15 cellular contexts compared by ENCODE assay signal in the genomic region with DNA sequence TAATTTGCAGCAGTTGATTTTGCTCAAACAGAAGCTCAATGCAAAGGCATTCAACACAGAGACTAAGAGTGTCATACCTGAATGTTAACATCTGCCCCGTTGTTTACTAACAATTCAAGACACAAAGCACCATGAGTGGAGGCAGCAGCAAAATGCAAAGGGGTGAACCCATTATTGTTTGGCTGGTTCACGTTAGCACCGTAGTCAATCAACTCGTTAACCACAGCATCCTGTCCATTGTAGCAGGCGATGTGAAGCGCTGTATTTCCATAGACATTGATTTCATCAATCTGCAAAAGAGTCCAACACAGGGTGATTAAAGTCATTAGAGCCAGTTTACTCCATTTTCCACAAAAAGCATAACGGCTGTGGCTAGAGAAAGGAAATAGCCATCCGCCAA.
A peak's percentile ranks its signal among the peaks of the same experiment; 100 is the strongest.
DNase-seq lines count a peak whose midpoint lies in the region; ATAC-seq and TF ChIP-seq lines count a peak whose summit lies in the region.
"Had no signal": no experiment of that assay in that cellular context is flagged by ENCODE, and none has a peak within 500 bp of the region (broad histone marks: within the 10 kb centered on the region; RNA-seq: fewer than 3 reads in every experiment).

No MANE protein-coding gene starts in this region.

- CTCF ChIA-PET in activated naive CD4-positive, alpha-beta T cell treated with anti-CD3 and anti-CD28 coated beads, Interleukin-2, amount 10 ng/mL, durations not matched to agents 7 days and 5 days (lab: Charles Lee), result interaction anchor here (2.2 to 2.5 kb wide), 2 partner anchors 8 to 48 kb away, joined by 9 to 11 read pairs; no protein-coding TSS in a partner anchor
- CTCF ChIA-PET in activated B cell treated with CpG ODN at 0.5 μM for 24 hours (lab: Charles Lee), result interaction anchor here (1.7 to 13.9 kb wide), 2 partner anchors 51 to 70 kb away, joined by 7 to 282 read pairs; no protein-coding TSS in a partner anchor

- no peaks in the 10 kb centered on the region for H3K27me3 Mint-ChIP-seq in activated naive CD4-positive, alpha-beta T cell treated with anti-CD3 and anti-CD28 coated beads, Interleukin-2, amount 10 ng/mL, durations not matched to agents 7 days and 5 days
- H3K27me3 Mint-ChIP-seq in activated B cell treated with CpG ODN at 0.5 μM for 24 hours, result no peaks in the 10 kb centered on the region
- H3K27me3 Mint-ChIP-seq in stimulated activated naive CD8-positive, alpha-beta T cell treated with anti-CD3 and anti-CD28 coated beads, Interleukin-15, amount 100 ng/mL, for 72 hours, result no peaks in the 10 kb centered on the region

- H3K9me3 Mint-ChIP-seq in activated naive CD4-positive, alpha-beta T cell treated with anti-CD3 and anti-CD28 coated beads, Interleukin-2, amount 10 ng/mL, durations not matched to agents 7 days and 5 days, result no peaks in the 10 kb centered on the region
- H3K9me3 Mint-ChIP-seq in activated B cell treated with CpG ODN at 0.5 μM for 24 hours, result no peaks in the 10 kb centered on the region
- no peaks in the 10 kb centered on the region for H3K9me3 Mint-ChIP-seq in stimulated activated naive CD8-positive, alpha-beta T cell treated with anti-CD3 and anti-CD28 coated beads, Interleukin-15, amount 100 ng/mL, for 72 hours

- POLR2A ChIA-PET in activated B cell treated with CpG ODN at 0.5 μM for 24 hours (lab: Charles Lee), result interaction anchor here (0.6 kb wide), 1 partner anchor 10 kb away, joined by 3 read pairs; no protein-coding TSS in a partner anchor

- ATAC-seq in activated B cell treated with CpG ODN at 0.5 μM for 24 hours (ENCODE audit: low read depth) (no peak), HG02798 (IDR thresholded peaks at IDR 0.05; ENCODE audit: poor library complexity, unreplicated experiment) (no peak), HG03175 (IDR thresholded peaks at IDR 0.05; ENCODE audit: unreplicated experiment) (no peak)
- peak; percentile 73 for ATAC-seq in stimulated activated naive CD8-positive, alpha-beta T cell treated with anti-CD3 and anti-CD28 coated beads, Interleukin-15, amount 100 ng/mL, for 72 hours

- no peak overlapping the region for H3K4me3 ChIP-seq in effector memory CD4-positive, alpha-beta T cell (ENCODE audit: insufficient read depth, low read depth, low read length, poor library complexity, severe bottlenecking)
- H3K4me3 ChIP-seq: GM23248, left ventricle myocardium inferior, thyroid gland had no signal

- H3K4me1 ChIP-seq in effector memory CD4-positive, alpha-beta T cell (ENCODE audit: control insufficient read depth, insufficient read depth, low read length, poor library complexity, severe bottlenecking), result peaks cover 16% of the 10 kb centered on the region
- H3K4me1 ChIP-seq: Caco-2, left ventricle myocardium inferior, thyroid gland had no signal

- H3K36me3 Mint-ChIP-seq in activated naive CD4-positive, alpha-beta T cell treated with anti-CD3 and anti-CD28 coated beads, Interleukin-2, amount 10 ng/mL, durations not matched to agents 7 days and 5 days, result peaks cover 78% of the 10 kb centered on the region
- H3K36me3 Mint-ChIP-seq in activated B cell treated with CpG ODN at 0.5 μM for 24 hours (ENCODE audit: low read depth), result peaks cover 91% of the 10 kb centered on the region

- TF ChIP-seq CTCF in activated B cell treated with CpG ODN at 0.5 μM for 24 hours (IDR thresholded peaks at IDR 0.05), result no peak

- peaks cover 36% of the 10 kb centered on the region for H3K4me1 Mint-ChIP-seq in activated naive CD4-positive, alpha-beta T cell treated with anti-CD3 and anti-CD28 coated beads, Interleukin-2, amount 10 ng/mL, durations not matched to agents 7 days and 5 days
- H3K4me1 Mint-ChIP-seq in activated B cell treated with CpG ODN at 0.5 μM for 24 hours, result peaks cover 27% of the 10 kb centered on the region
- H3K4me1 Mint-ChIP-seq in stimulated activated naive CD8-positive, alpha-beta T cell treated with anti-CD3 and anti-CD28 coated beads, Interleukin-15, amount 100 ng/mL, for 72 hours, result peaks cover 50% of the 10 kb centered on the region

- intact Hi-C loops in activated B cell treated with CpG ODN at 0.5 μM for 24 hours (cut with micrococcal nuclease), result loop anchor here (1.0 kb wide), 1 partner anchor 9 kb away; no protein-coding TSS in a partner anchor

- peaks cover 41% of the 10 kb centered on the region for H3K36me3 ChIP-seq in effector memory CD4-positive, alpha-beta T cell (ENCODE audit: control insufficient read depth, insufficient read depth, low read length)
- H3K36me3 ChIP-seq: thyroid gland had no signal

- no peaks in the 10 kb centered on the region for H3K27me3 ChIP-seq in effector memory CD4-positive, alpha-beta T cell (replicated peaks; ENCODE audit: control insufficient read depth, insufficient read depth, low read length, poor library complexity, severe bottlenecking)
- H3K27me3 ChIP-seq: thyroid gland had no signal

- no peak for DNase-seq in activated naive CD4-positive, alpha-beta T cell treated with anti-CD3 and anti-CD28 coated beads, Interleukin-2, amount 10 ng/mL, durations not matched to agents 7 days and 5 days
- DNase-seq in activated naive CD4-positive, alpha-beta T cell treated with Interleukin-2 at 50 U/mL for 16 hours, result no peak
- DNase-seq in activated B cell treated with CpG ODN at 0.5 μM for 24 hours, result no peak
- no peak for DNase-seq in effector memory CD4-positive, alpha-beta T cell
- no peak for DNase-seq in stimulated activated naive CD8-positive, alpha-beta T cell treated with anti-CD3 and anti-CD28 coated beads, Interleukin-15, amount 100 ng/mL, for 72 hours
- DNase-seq in epidermal melanocyte (ENCODE audit: insufficient read length, low spot score), result no peak
- DNase-seq: Caco-2, GM23248, left ventricle myocardium inferior, NCI-H1930, NCI-H510A, occipital lobe, thyroid gland had no signal

- peak overlapping the region; percentile 17 for H3K4me3 Mint-ChIP-seq in activated naive CD4-positive, alpha-beta T cell treated with anti-CD3 and anti-CD28 coated beads, Interleukin-2, amount 10 ng/mL, durations not matched to agents 7 days and 5 days
- no peak overlapping the region for H3K4me3 Mint-ChIP-seq in activated B cell treated with CpG ODN at 0.5 μM for 24 hours
- H3K4me3 Mint-ChIP-seq in stimulated activated naive CD8-positive, alpha-beta T cell treated with anti-CD3 and anti-CD28 coated beads, Interleukin-15, amount 100 ng/mL, for 72 hours, result peak overlapping the region in 1 of 2 donors; percentile 72

- peak overlapping the region; percentile 82 for H3K27ac Mint-ChIP-seq in activated naive CD4-positive, alpha-beta T cell treated with anti-CD3 and anti-CD28 coated beads, Interleukin-2, amount 10 ng/mL, durations not matched to agents 7 days and 5 days
- H3K27ac Mint-ChIP-seq in activated B cell treated with CpG ODN at 0.5 μM for 24 hours, result peak overlapping the region; percentile 18
- peak overlapping the region in 1 of 2 donors; percentile 70 for H3K27ac Mint-ChIP-seq in stimulated activated naive CD8-positive, alpha-beta T cell treated with anti-CD3 and anti-CD28 coated beads, Interleukin-15, amount 100 ng/mL, for 72 hours

- no peaks in the 10 kb centered on the region for H3K9me3 ChIP-seq in effector memory CD4-positive, alpha-beta T cell (ENCODE audit: control insufficient read depth, low read length)
- H3K9me3 ChIP-seq: Caco-2, left ventricle myocardium inferior, thyroid gland had no signal

- peak overlapping the region; percentile 0 for H3K27ac ChIP-seq in effector memory CD4-positive, alpha-beta T cell (ENCODE audit: insufficient read depth, low read length, poor library complexity, severe bottlenecking)
- H3K27ac ChIP-seq: GM23248, left ventricle myocardium inferior, thyroid gland had no signal
